10 cellular contexts compared by ENCODE assay signal in the genomic region with DNA sequence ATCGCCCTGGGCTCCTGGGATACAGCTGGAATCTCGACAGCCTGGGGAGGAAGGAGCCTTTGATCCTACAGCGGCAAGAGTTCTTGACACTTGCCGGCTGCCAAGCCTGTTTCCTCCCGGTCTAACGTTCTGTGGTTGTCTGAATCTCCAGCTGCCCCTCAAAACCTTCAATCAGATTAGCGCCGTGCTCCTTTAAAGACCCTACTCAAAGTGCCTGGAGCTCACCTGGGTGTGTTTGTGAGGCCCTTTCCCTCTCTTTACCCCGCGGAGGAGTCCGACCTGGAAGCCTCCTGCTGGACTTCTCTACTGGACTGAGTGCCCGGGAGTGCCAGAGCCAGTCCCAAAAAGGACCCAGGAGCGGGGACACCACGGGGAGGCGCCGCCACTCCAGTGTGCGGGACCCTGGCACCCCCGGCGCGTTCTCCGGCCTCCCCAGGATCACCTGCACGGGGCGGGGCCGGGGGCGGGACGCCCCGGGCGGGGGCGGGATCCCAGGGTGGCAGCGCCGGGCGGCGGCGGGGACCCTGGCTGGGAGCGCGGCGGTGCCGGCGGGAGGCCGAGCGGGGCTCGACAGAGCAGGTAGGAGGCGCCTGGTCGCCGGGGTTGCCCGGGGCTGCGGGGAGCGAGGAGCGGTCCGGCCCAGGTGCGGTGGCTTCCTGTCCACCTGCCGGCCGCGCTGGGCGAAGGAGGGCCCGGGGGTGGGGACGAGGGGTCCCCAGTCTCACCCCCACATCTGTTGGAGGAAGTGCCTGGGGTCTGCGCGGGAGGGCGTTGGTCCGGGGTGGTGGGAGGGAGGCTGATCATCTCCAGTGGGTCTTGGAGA. TPM values are rescaled to one million over a fixed set of nuclear protein-coding genes. Genes with fewer than 3 reads are reported as not detected.
A peak's percentile ranks its signal among the peaks of the same experiment; 100 is the strongest.
DNase-seq lines count a peak whose midpoint lies in the region; ATAC-seq and TF ChIP-seq lines count a peak whose summit lies in the region.
"Had no signal": no experiment of that assay in that cellular context is flagged by ENCODE, and none has a peak within 500 bp of the region (broad histone marks: within the 10 kb centered on the region; RNA-seq: fewer than 3 reads in every experiment).

A gene with protein sequence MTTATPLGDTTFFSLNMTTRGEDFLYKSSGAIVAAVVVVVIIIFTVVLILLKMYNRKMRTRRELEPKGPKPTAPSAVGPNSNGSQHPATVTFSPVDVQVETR (plus strand): TSS at position 497 of the 823 bp plus-strand sequence. CDS start 39,344 bp downstream, outside the sequence.

- peak within 1 kb of the TSS; percentile 64 for H3K4me3 ChIP-seq in right cardiac atrium (ENCODE audit: low read length)

- H3K27me3 ChIP-seq in right cardiac atrium (ENCODE audit: control insufficient read depth, insufficient read depth), result no peaks in the 10 kb centered on the region

- H3K27ac ChIP-seq in right cardiac atrium (ENCODE audit: low read length), result no peak within 1 kb of the TSS

- intact Hi-C loops in right cardiac atrium (cut with DNase I), result loop anchor here in 1 of 4 donors (10.0 kb wide), 1 partner anchor 79 kb away; no protein-coding TSS in a partner anchor

- H3K36me3 Mint-ChIP-seq in activated T-cell treated with anti-CD3 and anti-CD28 coated beads, Interleukin-2, amount 50 U/mL, for 72 hours (ENCODE audit: insufficient read depth in 2 of 2), result no peaks in the 10 kb centered on the region

- WGBS in right cardiac atrium, result 3% methylated on average over 61 of the region's 61 CpGs

- peak within 1 kb of the TSS; percentile 80 to 82 for H3K4me3 Mint-ChIP-seq in activated T-cell treated with anti-CD3 and anti-CD28 coated beads, Interleukin-2, amount 50 U/mL, for 72 hours

- CTCF ChIA-PET in HEK293T (lab: Yijun Ruan, JAX) (no interaction called here), GM10248 (lab: Yijun Ruan, JAX) (interaction anchor here (0.7 to 0.9 kb wide), 3 partner anchors 14 to 31 kb away, joined by 3 read pairs; no protein-coding TSS in a partner anchor)

- DNase-seq in NCI-H1417 (lab: John Stamatoyannopoulos, UW) (peak in 2 of 3 experiments; percentile 50 to 64), NCI-H1417 treated with DMSO at 0.1 percent for 48 hours (lab: John Stamatoyannopoulos, UW) (no peak), right cardiac atrium (peak in 2 of 3 donors; percentile 51 to 62), HEK293T (ENCODE audit: extremely low spot score) (no peak), GM10248 (ENCODE audit: extremely low spot score) (no peak)
- DNase-seq in activated T-cell treated with anti-CD3 and anti-CD28 coated beads, Interleukin-2, amount 50 U/mL, for 72 hours, result peak; percentile 45 to 46
- DNase-seq in stimulated activated CD4-positive, alpha-beta T cell treated with anti-CD3 and anti-CD28 coated beads, Interleukin-1b, Interleukin-23, amount 100 ng/mL, for 48 hours, result peak; percentile 14
- DNase-seq: left cardiac atrium had no signal

- TF ChIP-seq CTCF in GM10248 (IDR thresholded peaks at IDR 0.05; ENCODE audit: control extremely low read depth, extremely low read depth, low read depth, missing control alignments), result no peak

- H3K9me3 ChIP-seq in right cardiac atrium (ENCODE audit: control insufficient read depth, low read length), result no peaks in the 10 kb centered on the region

- peaks cover 2% of the 10 kb centered on the region for H3K4me1 ChIP-seq in right cardiac atrium (ENCODE audit: control insufficient read depth, insufficient read depth, low read length)

- POLR2A ChIA-PET in HEK293T (lab: Yijun Ruan, JAX) (no interaction called here), GM10248 (lab: Yijun Ruan, JAX) (no interaction called here)

- no peak within 1 kb of the TSS for H3K27ac Mint-ChIP-seq in activated T-cell treated with anti-CD3 and anti-CD28 coated beads, Interleukin-2, amount 50 U/mL, for 72 hours

- H3K4me1 Mint-ChIP-seq in activated T-cell treated with anti-CD3 and anti-CD28 coated beads, Interleukin-2, amount 50 U/mL, for 72 hours (ENCODE audit: low read depth), result peaks cover 18% of the 10 kb centered on the region

- H3K27me3 Mint-ChIP-seq in activated T-cell treated with anti-CD3 and anti-CD28 coated beads, Interleukin-2, amount 50 U/mL, for 72 hours (ENCODE audit: low read depth), result peaks cover 14% of the 10 kb centered on the region

- peak; percentile 82 to 86 for ATAC-seq in activated T-cell treated with anti-CD3 and anti-CD28 coated beads, Interleukin-2, amount 50 U/mL, for 72 hours (replicated peaks in 1 of 2)
- ATAC-seq in right cardiac atrium (peak; percentile 36 to 50), GM19397 (IDR thresholded peaks at IDR 0.05; ENCODE audit: unreplicated experiment) (no peak)

- H3K9me3 Mint-ChIP-seq in activated T-cell treated with anti-CD3 and anti-CD28 coated beads, Interleukin-2, amount 50 U/mL, for 72 hours, result no peaks in the 10 kb centered on the region

TF ChIP-seq in HEK293T, 16 proteins besides CTCF, POLR2A, EP300 and RAD21:
- TF ChIP-seq ARNT (IDR thresholded peaks at IDR 0.05) (no peak), ZNF384 (IDR thresholded peaks at IDR 0.05) (no peak), FOXM1 (IDR thresholded peaks at IDR 0.05; ENCODE audit: borderline replicate concordance) (no peak), LEF1 (IDR thresholded peaks at IDR 0.05; ENCODE audit: borderline replicate concordance) (no peak), FOXA1 (IDR thresholded peaks at IDR 0.05) (no peak), L3MBTL2 (conservative IDR thresholded peaks at IDR 0.05) (no peak), SUZ12 (IDR thresholded peaks at IDR 0.05) (no peak), SP1 (IDR thresholded peaks at IDR 0.05) (no peak)
- TF ChIP-seq, protein P1, sequence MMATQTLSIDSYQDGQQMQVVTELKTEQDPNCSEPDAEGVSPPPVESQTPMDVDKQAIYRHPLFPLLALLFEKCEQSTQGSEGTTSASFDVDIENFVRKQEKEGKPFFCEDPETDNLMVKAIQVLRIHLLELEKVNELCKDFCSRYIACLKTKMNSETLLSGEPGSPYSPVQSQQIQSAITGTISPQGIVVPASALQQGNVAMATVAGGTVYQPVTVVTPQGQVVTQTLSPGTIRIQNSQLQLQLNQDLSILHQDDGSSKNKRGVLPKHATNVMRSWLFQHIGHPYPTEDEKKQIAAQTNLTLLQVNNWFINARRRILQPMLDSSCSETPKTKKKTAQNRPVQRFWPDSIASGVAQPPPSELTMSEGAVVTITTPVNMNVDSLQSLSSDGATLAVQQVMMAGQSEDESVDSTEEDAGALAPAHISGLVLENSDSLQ (IDR thresholded peaks at IDR 0.05), result no peak

RNA-seq across cellular contexts. Expression of the gene that starts here (rescaled TPM):
- 1 to 10 TPM in 1 of 2 donors, under 1 TPM in 1; 0.76 to 1.3 TPM for total RNA-seq in activated T-cell treated with anti-CD3 and anti-CD28 coated beads, Interleukin-2, amount 50 U/mL, for 72 hours
- total RNA-seq in right cardiac atrium, result under 1 TPM in 3 of 4 donors, not detected in 1; 0.21 to 0.71 (median 0.71) TPM
- 1.0 TPM for polyA plus RNA-seq in right cardiac atrium
- polyA plus RNA-seq: AG04450 had no signal

Comparison
In these comparisons a context has a peak if more than half of its experiments do, and no peak if none do; other contexts are left out.
1. DNase-seq: peak in NCI-H1417 (2 of 3), activated T-cell treated with anti-CD3 and anti-CD28 coated beads, Interleukin-2, amount 50 U/mL, for 72 hours (2 of 2), right cardiac atrium (2 of 3) and stimulated activated CD4-positive, alpha-beta T cell treated with anti-CD3 and anti-CD28 coated beads, Interleukin-1b, Interleukin-23, amount 100 ng/mL, for 48 hours (single experiment); none in NCI-H1417 treated with DMSO at 0.1 percent for 48 hours (single experiment), HEK293T (single experiment) and GM10248 (single experiment).